ENCODE assay signal across 18 cellular contexts in the genomic region with DNA sequence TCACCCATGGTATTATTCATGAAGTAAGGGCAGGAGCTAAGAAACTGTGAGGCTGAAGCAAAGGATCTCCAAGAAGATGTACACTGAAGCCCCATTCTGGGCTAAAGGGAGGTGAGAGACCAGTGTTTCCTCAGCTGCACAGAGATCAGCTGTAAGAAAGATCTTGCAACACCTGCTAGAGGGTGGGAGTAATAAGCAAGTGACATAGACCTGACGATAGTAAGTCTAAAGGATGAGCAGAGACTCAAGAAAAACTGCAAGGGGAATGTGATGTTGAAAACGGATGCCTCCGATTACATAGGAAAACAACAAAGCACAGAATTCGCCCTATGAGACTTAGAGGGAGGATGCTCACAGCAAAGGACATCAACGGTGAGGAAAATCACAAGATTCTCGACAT. TPM values are rescaled to one million over a fixed set of nuclear protein-coding genes. Genes with fewer than 3 reads are reported as not detected.
DNase-seq lines count a peak whose midpoint lies in the region; FAIRE-seq and TF ChIP-seq lines count a peak whose summit lies in the region.
"Had no signal": no experiment of that assay in that cellular context is flagged by ENCODE, and none has a peak within 500 bp of the region (broad histone marks: within the 10 kb centered on the region; RNA-seq: fewer than 3 reads in every experiment).

Gene OR4D2, plus strand, starts transcription at position 301 of the 400 bp plus-strand sequence. CDS start 2,674 bp downstream, outside the sequence.

- no peaks in the 10 kb centered on the region for H3K9me3 ChIP-seq in CD4-positive, alpha-beta memory T cell (ENCODE audit: control insufficient read depth in 1 of 2, low read length in 2 of 2)
- H3K9me3 ChIP-seq: BLaER1 had no signal

- no peak for TF ChIP-seq POLR2A in H54 (IDR thresholded peaks at IDR 0.05; ENCODE audit: low read depth, low read length)

- H3K4me3 ChIP-seq in CD4-positive, alpha-beta memory T cell (ENCODE audit: low read length in 2 of 2): no peak within 1 kb of the TSS
- H3K4me3 ChIP-seq in bronchial epithelial cell (ENCODE audit: low read depth, low read length): no peak within 1 kb of the TSS
- H3K4me3 ChIP-seq: BLaER1, GM23248, K562 had no signal

- no peaks in the 10 kb centered on the region for H3K9me3 Mint-ChIP-seq in T-helper 1 cell treated with Interleukin-12 subunit alpha and Interleukin-12 subunit beta and Interleukin-4 antibody, amounts not matched to agents 30 μg/mL and 1 μg/mL, for 36 hours
- H3K9me3 Mint-ChIP-seq in CD4-positive, alpha-beta memory T cell: peaks cover 0 to 4% (median 0%) of the 10 kb centered on the region in 8 donors

- peaks cover 47% of the 10 kb centered on the region for H3K4me1 ChIP-seq in CD4-positive, alpha-beta memory T cell (ENCODE audit: insufficient read depth, low read length)
- H3K4me1 ChIP-seq: BLaER1 had no signal

- TF ChIP-seq CTCF in bronchial epithelial cell (IDR thresholded peaks at IDR 0.05; ENCODE audit: insufficient read depth, low read length, severe bottlenecking): no peak

- no peak for DNase-seq in T-helper 1 cell
- DNase-seq in CD4-positive, alpha-beta memory T cell: no peak
- no peak for DNase-seq in bronchial epithelial cell (ENCODE audit: low read depth)
- DNase-seq in urothelium cell line (ENCODE audit: low spot score): no peak
- DNase-seq in H54 (ENCODE audit: insufficient read length, low spot score): no peak
- no peak for DNase-seq in NCI-H82 treated with DMSO at 0.1 percent for 48 hours (lab: John Stamatoyannopoulos, UW; ENCODE audit: unreplicated experiment)
- DNase-seq: AML-193, DMS53, GF-D8, GM23248, H7 had no signal

- FAIRE-seq in bronchial epithelial cell (lab: Jason Lieb, UNC) (peak; percentile 68), urothelium cell line (lab: Jason Lieb, UNC) (peak; percentile 62), H54 (lab: Jason Lieb, UNC) (no peak)
- FAIRE-seq: GM18507 had no signal

- CTCF ChIA-PET in CD4-positive, alpha-beta memory T cell (lab: Charles Lee; ENCODE audit: partially characterized antibody): interaction anchor here (1.2 to 2.5 kb wide), 2 partner anchors 44 to 54 kb away, joined by 3 to 11 read pairs; no protein-coding TSS in a partner anchor

- no peaks in the 10 kb centered on the region for H3K27me3 ChIP-seq in CD4-positive, alpha-beta memory T cell (ENCODE audit: insufficient read depth, low read length)
- peaks cover 2% of the 10 kb centered on the region for H3K27me3 ChIP-seq in bronchial epithelial cell (ENCODE audit: control insufficient read depth, insufficient read depth, low read length)
- H3K27me3 ChIP-seq: BLaER1 had no signal

- no peaks in the 10 kb centered on the region for H3K36me3 ChIP-seq in CD4-positive, alpha-beta memory T cell (ENCODE audit: insufficient read depth, low read length)
- no peaks in the 10 kb centered on the region for H3K36me3 ChIP-seq in bronchial epithelial cell (ENCODE audit: control insufficient read depth, insufficient read depth, low read length)
- H3K36me3 ChIP-seq: BLaER1 had no signal

- no peak within 1 kb of the TSS for H3K4me3 Mint-ChIP-seq in T-helper 1 cell treated with Interleukin-12 subunit alpha and Interleukin-12 subunit beta and Interleukin-4 antibody, amounts not matched to agents 30 μg/mL and 1 μg/mL, for 36 hours
- peak within 1 kb of the TSS in 3 of 8 donors; percentile 12 to 41 (median 27) for H3K4me3 Mint-ChIP-seq in CD4-positive, alpha-beta memory T cell

- peak within 1 kb of the TSS; percentile 52 for H3K27ac Mint-ChIP-seq in T-helper 1 cell treated with Interleukin-12 subunit alpha and Interleukin-12 subunit beta and Interleukin-4 antibody, amounts not matched to agents 30 μg/mL and 1 μg/mL, for 36 hours
- H3K27ac Mint-ChIP-seq in CD4-positive, alpha-beta memory T cell: peak within 1 kb of the TSS in 4 of 7 donors; percentile 63 to 87 (median 76)

- peaks cover 18% of the 10 kb centered on the region for H3K4me1 Mint-ChIP-seq in T-helper 1 cell treated with Interleukin-12 subunit alpha and Interleukin-12 subunit beta and Interleukin-4 antibody, amounts not matched to agents 30 μg/mL and 1 μg/mL, for 36 hours (ENCODE audit: low read depth)
- peaks cover 47 to 79% (median 55%) of the 10 kb centered on the region in 4 donors for H3K4me1 Mint-ChIP-seq in CD4-positive, alpha-beta memory T cell

- peaks cover 61% of the 10 kb centered on the region for H3K27me3 Mint-ChIP-seq in T-helper 1 cell treated with Interleukin-12 subunit alpha and Interleukin-12 subunit beta and Interleukin-4 antibody, amounts not matched to agents 30 μg/mL and 1 μg/mL, for 36 hours (ENCODE audit: low read depth)
- no peaks in the 10 kb centered on the region for H3K27me3 Mint-ChIP-seq in CD4-positive, alpha-beta memory T cell

- H3K27ac ChIP-seq in CD4-positive, alpha-beta memory T cell (ENCODE audit: low read depth, low read length): no peak within 1 kb of the TSS
- H3K27ac ChIP-seq: 22Rv1, BLaER1, GM23248, HL-60 had no signal

- POLR2A ChIA-PET in CD4-positive, alpha-beta memory T cell (lab: Charles Lee; ENCODE audit: partially characterized antibody): interaction anchor here (3.5 kb wide), 1 partner anchor 10 kb away, joined by 14 read pairs; no protein-coding TSS in a partner anchor

- no peaks in the 10 kb centered on the region for H3K36me3 Mint-ChIP-seq in T-helper 1 cell treated with Interleukin-12 subunit alpha and Interleukin-12 subunit beta and Interleukin-4 antibody, amounts not matched to agents 30 μg/mL and 1 μg/mL, for 36 hours (ENCODE audit: low read depth)
- no peaks in the 10 kb centered on the region for H3K36me3 Mint-ChIP-seq in CD4-positive, alpha-beta memory T cell

- intact Hi-C loops in CD4-positive, alpha-beta memory T cell (cut with micrococcal nuclease): no loop called here

RNA-seq across cellular contexts. Expression of gene OR4D2, which starts in this region (rescaled TPM):
- total RNA-seq in CD4-positive, alpha-beta memory T cell: not detected
- polyA plus RNA-seq in CD4-positive, alpha-beta memory T cell: not detected
- total RNA-seq in bronchial epithelial cell: not detected in 2 replicates
- total RNA-seq: A673, GM23248, H7, K562 had no signal
- polyA plus RNA-seq: GM23248, K562 had no signal
